Comparison of ENCODE assay signal across 11 cellular contexts in the genomic region with DNA sequence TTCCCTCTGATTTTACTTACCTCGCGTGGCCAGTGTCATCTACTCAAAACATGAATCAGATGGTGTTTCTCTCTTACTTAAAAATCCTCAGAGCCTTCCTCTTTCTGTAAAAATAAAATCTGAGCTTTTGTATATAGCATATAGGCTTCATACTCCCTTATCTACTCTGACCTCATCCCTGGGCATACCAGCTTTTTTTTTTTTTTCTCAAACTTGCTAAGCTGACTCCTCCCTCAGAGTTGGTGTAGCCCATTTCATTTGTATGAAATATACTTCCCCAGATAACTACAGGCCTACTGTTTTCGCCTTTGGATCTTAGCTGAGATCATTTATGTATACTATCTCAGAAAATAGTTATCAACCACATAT.
DNase-seq lines count a peak whose midpoint lies in the region; ATAC-seq and TF ChIP-seq lines count a peak whose summit lies in the region.
"Had no signal": no experiment of that assay in that cellular context is flagged by ENCODE, and none has a peak within 500 bp of the region (broad histone marks: within the 10 kb centered on the region; RNA-seq: fewer than 3 reads in every experiment).

No MANE protein-coding gene starts in this region.

- no peak overlapping the region for H3K4me3 ChIP-seq in upper lobe of right lung

- H3K4me3 Mint-ChIP-seq in stimulated activated effector memory CD8-positive, alpha-beta T cell treated with anti-CD3 and anti-CD28 coated beads, Interleukin-12 subunit alpha, Interleukin-12 subunit beta, amount 100 ng/mL, for 72 hours: no peak overlapping the region

- H3K4me1 ChIP-seq in upper lobe of right lung: no peaks in the 10 kb centered on the region

- TF ChIP-seq CTCF in upper lobe of right lung (IDR thresholded peaks at IDR 0.05): no peak

- peak; percentile 17 for ATAC-seq in HG03039 (IDR thresholded peaks at IDR 0.05; ENCODE audit: unreplicated experiment)
- ATAC-seq in stimulated activated effector memory CD8-positive, alpha-beta T cell treated with anti-CD3 and anti-CD28 coated beads, Interleukin-12 subunit alpha, Interleukin-12 subunit beta, amount 100 ng/mL, for 72 hours: no peak
- ATAC-seq in GM21576 (IDR thresholded peaks at IDR 0.05; ENCODE audit: unreplicated experiment): no peak
- no peak for ATAC-seq in upper lobe of right lung

- no peak overlapping the region for H3K27ac Mint-ChIP-seq in stimulated activated effector memory CD8-positive, alpha-beta T cell treated with anti-CD3 and anti-CD28 coated beads, Interleukin-12 subunit alpha, Interleukin-12 subunit beta, amount 100 ng/mL, for 72 hours

- H3K36me3 Mint-ChIP-seq in stimulated activated effector memory CD8-positive, alpha-beta T cell treated with anti-CD3 and anti-CD28 coated beads, Interleukin-12 subunit alpha, Interleukin-12 subunit beta, amount 100 ng/mL, for 72 hours: no peaks in the 10 kb centered on the region

- intact Hi-C loops in upper lobe of right lung (cut with DNase I): no loop called here

- no peaks in the 10 kb centered on the region for H3K9me3 Mint-ChIP-seq in stimulated activated effector memory CD8-positive, alpha-beta T cell treated with anti-CD3 and anti-CD28 coated beads, Interleukin-12 subunit alpha, Interleukin-12 subunit beta, amount 100 ng/mL, for 72 hours

- H3K27me3 ChIP-seq in upper lobe of right lung: no peaks in the 10 kb centered on the region
- H3K27me3 ChIP-seq: neutrophil had no signal

- DNase-seq in NOMO-1 treated with DMSO at 0.1 percent for 48 hours (lab: John Stamatoyannopoulos, UW; ENCODE audit: unreplicated experiment) (peak; percentile 31), NOMO-1 treated with dmso at 0.1 percent for 144 hours (lab: John Stamatoyannopoulos, UW; ENCODE audit: unreplicated experiment) (no peak), NCI-H226 (peak; percentile 76), DMS53 treated with DMSO at 0.1 percent for 48 hours (lab: John Stamatoyannopoulos, UW; ENCODE audit: unreplicated experiment) (no peak), upper lobe of right lung (no peak)
- DNase-seq in stimulated activated effector memory CD8-positive, alpha-beta T cell treated with anti-CD3 and anti-CD28 coated beads, Interleukin-12 subunit alpha, Interleukin-12 subunit beta, amount 100 ng/mL, for 72 hours (ENCODE audit: low spot score in 2 of 2): no peak
- DNase-seq: DMS53; stimulated activated naive CD4-positive, alpha-beta T cell treated with Interleukin-2 at 50 U/mL for 16 hours had no signal

- H3K9me3 ChIP-seq in upper lobe of right lung: no peaks in the 10 kb centered on the region
- H3K9me3 ChIP-seq: neutrophil had no signal

- no peaks in the 10 kb centered on the region for H3K36me3 ChIP-seq in upper lobe of right lung
- H3K36me3 ChIP-seq: neutrophil had no signal

- no peaks in the 10 kb centered on the region for H3K4me1 Mint-ChIP-seq in stimulated activated effector memory CD8-positive, alpha-beta T cell treated with anti-CD3 and anti-CD28 coated beads, Interleukin-12 subunit alpha, Interleukin-12 subunit beta, amount 100 ng/mL, for 72 hours

- no peak overlapping the region for H3K27ac ChIP-seq in upper lobe of right lung
- H3K27ac ChIP-seq: neutrophil had no signal

Comparison
In these comparisons a context has a peak if more than half of its experiments do, and no peak if none do; other contexts are left out.
1. DNase-seq: peak in NOMO-1 treated with DMSO at 0.1 percent for 48 hours (single experiment) and NCI-H226 (single experiment); none in NOMO-1 treated with dmso at 0.1 percent for 144 hours (single experiment), stimulated activated effector memory CD8-positive, alpha-beta T cell treated with anti-CD3 and anti-CD28 coated beads, Interleukin-12 subunit alpha, Interleukin-12 subunit beta, amount 100 ng/mL, for 72 hours (0 of 2), DMS53 treated with DMSO at 0.1 percent for 48 hours (single experiment) and upper lobe of right lung (single experiment).